In genomic region chr1:35298464-35298863, GRCh38 we compare ENCODE assay signal across 10 cellular contexts. TPM values are rescaled to one million over a fixed set of nuclear protein-coding genes. Genes with fewer than 3 reads are reported as not detected.
DNase-seq lines count a peak whose midpoint lies in the region; ATAC-seq and TF ChIP-seq lines count a peak whose summit lies in the region.
"Had no signal": no experiment of that assay in that cellular context is flagged by ENCODE, and none has a peak within 500 bp of the region (broad histone marks: within the 10 kb centered on the region; RNA-seq: fewer than 3 reads in every experiment).

No MANE protein-coding gene starts in this region.

- no peak overlapping the region for H3K4me3 ChIP-seq in lung
- H3K4me3 ChIP-seq: thoracic aorta had no signal

- ATAC-seq in HG02973 (IDR thresholded peaks at IDR 0.05; ENCODE audit: unreplicated experiment): peak; percentile 63
- ATAC-seq in SK-N-SH treated with all-trans-retinoic acid at 6 μM for 48 hours: peak; percentile 93
- ATAC-seq in lung (ENCODE audit: insufficient read depth, low FRiP score): no peak
- ATAC-seq in GM21381 (IDR thresholded peaks at IDR 0.05; ENCODE audit: unreplicated experiment): no peak
- no peak for ATAC-seq in HG02884 (IDR thresholded peaks at IDR 0.05; ENCODE audit: unreplicated experiment)

- peaks cover 2 to 8% of the 10 kb centered on the region in 2 donors for H3K4me1 ChIP-seq in lung (ENCODE audit: control insufficient read depth in 2 of 2, insufficient read depth in 2 of 2, low read length in 2 of 2)

- no peaks in the 10 kb centered on the region for H3K9me3 ChIP-seq in lung (ENCODE audit: control insufficient read depth in 2 of 2, insufficient read depth in 1 of 2, low read length in 1 of 2)
- H3K9me3 ChIP-seq: thoracic aorta had no signal

- H3K36me3 ChIP-seq in lung (ENCODE audit: control insufficient read depth in 2 of 2, insufficient read depth in 2 of 2, low read length in 2 of 2): peaks cover 3% of the 10 kb centered on the region in 2 donors

- WGBS in lung, 2 donors: 14 to 21% methylated on average over 2 of the region's 2 CpGs

- H3K27ac ChIP-seq in 22Rv1 (no peak overlapping the region), lung (ENCODE audit: low read depth in 1 of 2, low read length in 1 of 2) (no peak overlapping the region)
- H3K27ac ChIP-seq: epithelial cell of prostate, thoracic aorta had no signal

- DNase-seq in DMS79 treated with DMSO at 0.1 percent for 48 hours (lab: John Stamatoyannopoulos, UW) (peak; percentile 41), dedifferentiated amniotic fluid mesenchymal stem cell (ENCODE audit: extremely low spot score) (peak; percentile 42), lung (ENCODE audit: low spot score) (no peak)

- TF ChIP-seq CTCF in 22Rv1 (IDR thresholded peaks at IDR 0.05) (peak; percentile 53), lung (IDR thresholded peaks at IDR 0.05; ENCODE audit: control extremely low read depth, extremely low read depth) (peak; percentile 12)

- no peaks in the 10 kb centered on the region for H3K27me3 ChIP-seq in lung (ENCODE audit: control insufficient read depth, insufficient read depth)

TF ChIP-seq in SK-N-SH treated with all-trans-retinoic acid at 6 μM for 48 hours, 23 proteins besides CTCF, POLR2A, EP300 and RAD21:
- no peak for TF ChIP-seq ZC3H10 (CRISPR knock-in tag; IDR thresholded peaks at IDR 0.05)
- no peak for TF ChIP-seq GLIS3 (CRISPR knock-in tag; IDR thresholded peaks at IDR 0.05)
- no peak for TF ChIP-seq PPARA (CRISPR knock-in tag; IDR thresholded peaks at IDR 0.05; ENCODE audit: borderline replicate concordance)
- no peak for TF ChIP-seq ZFP30 (CRISPR knock-in tag; IDR thresholded peaks at IDR 0.05)
- no peak for TF ChIP-seq POU6F1 (CRISPR knock-in tag; IDR thresholded peaks at IDR 0.05; ENCODE audit: borderline replicate concordance, low read depth)
- no peak for TF ChIP-seq ZFP3 (CRISPR knock-in tag; IDR thresholded peaks at IDR 0.05)
- TF ChIP-seq BACH2 (CRISPR knock-in tag; IDR thresholded peaks at IDR 0.05; ENCODE audit: borderline replicate concordance): no peak
- TF ChIP-seq TOX (CRISPR knock-in tag; IDR thresholded peaks at IDR 0.05; ENCODE audit: borderline replicate concordance): no peak
- no peak for TF ChIP-seq RARB (CRISPR knock-in tag; IDR thresholded peaks at IDR 0.05)
- TF ChIP-seq ZNF565 (CRISPR knock-in tag; conservative IDR thresholded peaks at IDR 0.05; ENCODE audit: low read depth): no peak
- no peak for TF ChIP-seq OSR1 (CRISPR knock-in tag; IDR thresholded peaks at IDR 0.05)
- TF ChIP-seq TSHZ2 (CRISPR knock-in tag; IDR thresholded peaks at IDR 0.05): no peak
- no peak for TF ChIP-seq ARNTL (CRISPR knock-in tag; IDR thresholded peaks at IDR 0.05; ENCODE audit: borderline replicate concordance, low read depth)
- no peak for TF ChIP-seq SNAI2 (CRISPR knock-in tag; IDR thresholded peaks at IDR 0.05)
- TF ChIP-seq TCF4 (CRISPR knock-in tag; IDR thresholded peaks at IDR 0.05; ENCODE audit: borderline replicate concordance): no peak
- TF ChIP-seq ZNF70 (CRISPR knock-in tag; IDR thresholded peaks at IDR 0.05): no peak
- no peak for TF ChIP-seq CREB5 (CRISPR knock-in tag; IDR thresholded peaks at IDR 0.05; ENCODE audit: low read depth)
- no peak for TF ChIP-seq ESRRG (CRISPR knock-in tag; IDR thresholded peaks at IDR 0.05)
TF ChIP-seq in SK-N-SH treated with all-trans-retinoic acid at 6 μM for 48 hours: peak in this region for 0.

RNA-seq across cellular contexts. Expression of gene ZMYM4, which starts 30.0 kb away (rescaled TPM):
- 10 to 100 TPM; 31.6 to 63.8 TPM for total RNA-seq in lung
- polyA plus RNA-seq in lung: 10 to 100 TPM in 1 of 2 donors, 1 to 10 TPM in 1; 9.0 to 11.7 TPM

Comparison
In these comparisons a context has a peak if more than half of its experiments do, and no peak if none do; other contexts are left out.
1. ATAC-seq: peak in HG02973 (single experiment) and SK-N-SH treated with all-trans-retinoic acid at 6 μM for 48 hours (single experiment); none in lung (single experiment), GM21381 (single experiment) and HG02884 (single experiment).